Comparison of ENCODE assay signal across 29 cellular contexts in the genomic region with DNA sequence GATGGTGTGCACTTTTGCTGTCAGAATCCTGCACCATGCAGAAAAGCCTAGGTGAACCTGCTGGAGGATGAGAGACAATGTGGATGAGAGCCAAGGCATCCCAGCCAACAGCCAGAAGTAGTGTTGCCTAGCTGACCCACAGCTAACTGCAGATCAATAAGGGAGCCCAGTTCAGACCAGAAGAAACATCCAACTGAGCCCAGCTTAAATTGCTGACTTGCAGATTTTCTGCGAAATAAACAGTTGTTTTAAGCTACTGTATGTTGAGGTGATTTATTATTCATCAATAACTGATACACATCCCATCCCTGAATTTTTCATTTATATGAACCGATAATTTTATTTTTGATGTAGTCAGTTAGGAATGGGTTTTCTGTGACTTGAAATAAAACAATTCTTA. TPM values are rescaled to one million over a fixed set of nuclear protein-coding genes. Genes with fewer than 3 reads are reported as not detected.
"Had no signal": no experiment of that assay in that cellular context is flagged by ENCODE, and none has a peak within 500 bp of the region (broad histone marks: within the 10 kb centered on the region; RNA-seq: fewer than 3 reads in every experiment).

No MANE protein-coding gene starts in this region.

- H3K27me3 ChIP-seq: neural progenitor cell, ovary, spleen, suprapubic skin, testis, tibial artery, transverse colon, upper lobe of right lung, uterus had no signal

- H3K36me3 ChIP-seq: neural progenitor cell, ovary, spleen, suprapubic skin, tibial artery, transverse colon, upper lobe of right lung, uterus had no signal

- H2AFZ ChIP-seq: neural progenitor cell, parathyroid adenoma had no signal

- H3K9me3 ChIP-seq: ovary, psoas muscle, spleen, suprapubic skin, testis, tibial artery, transverse colon, upper lobe of right lung, uterus had no signal

- H3K27ac ChIP-seq: neural progenitor cell, ovary, parathyroid adenoma, psoas muscle, skin epidermis, spleen, suprapubic skin, testis, tibial artery, transverse colon, upper lobe of right lung, uterus had no signal

- H3K4me2 ChIP-seq: neural progenitor cell, smooth muscle cell had no signal

- DNase-seq: natural killer cell; occipital lobe; ovary; posterior cingulate gyrus; psoas muscle; right cardiac atrium; spleen; stimulated activated CD4-positive, alpha-beta T cell treated with anti-CD3 and anti-CD28 coated beads, Interleukin-12 subunit alpha, Interleukin-12 subunit beta, amount 100 ng/mL, for 4 hours; stimulated activated CD4-positive, alpha-beta T cell treated with anti-CD3 and anti-CD28 coated beads, Interleukin-1b, Interleukin-23, amount 100 ng/mL, for 48 hours; stimulated activated CD4-positive, alpha-beta T cell treated with anti-CD3 and anti-CD28 coated beads, Interleukin-4, amount 100 ng/mL, for 1 hour; stimulated activated CD4-positive, alpha-beta T cell treated with anti-CD3 and anti-CD28 coated beads, Interleukin-4, amount 100 ng/mL, for 4 hours; stimulated activated CD8-positive, alpha-beta memory T cell treated with anti-CD3 and anti-CD28 coated beads, Interleukin-4, amount 100 ng/mL, for 48 hours; stimulated activated naive CD4-positive, alpha-beta T cell; stimulated activated naive CD8-positive, alpha-beta T cell treated with anti-CD3 and anti-CD28 coated beads, Interleukin-15, amount 100 ng/mL, for 72 hours; stimulated activated naive CD8-positive, alpha-beta T cell treated with anti-CD3 and anti-CD28 coated beads, Interleukin-15, Interleukin-2, amounts not matched to agents 100 U/mL and 50 U/mL, for 24 hours; substantia nigra; testis; tibial artery; transverse colon; upper lobe of right lung; uterus had no signal

- H3K9ac ChIP-seq: neural progenitor cell, parathyroid adenoma had no signal

- H3K79me2 ChIP-seq: parathyroid adenoma had no signal

- ATAC-seq: natural killer cell; psoas muscle; right cardiac atrium; sciatic nerve; stimulated activated memory B cell treated with anti-CD40 and anti-IgM and Interleukin-4, amounts not matched to agents 10 μg/mL and 1 μg/mL and 100 μg/mL, for 72 hours; stimulated activated naive CD8-positive, alpha-beta T cell treated with anti-CD3 and anti-CD28 coated beads, Interleukin-15, amount 100 ng/mL, for 72 hours; stimulated activated naive CD8-positive, alpha-beta T cell treated with anti-CD3 and anti-CD28 coated beads, Interleukin-15, Interleukin-2, amounts not matched to agents 100 U/mL and 50 U/mL, for 24 hours; upper lobe of right lung had no signal

- H3K4me3 ChIP-seq: neural progenitor cell, ovary, psoas muscle, skin epidermis, smooth muscle cell, spleen, suprapubic skin, testis, tibial artery, transverse colon, upper lobe of right lung, uterus had no signal

- H3K4me1 ChIP-seq: parathyroid adenoma, psoas muscle, spleen, suprapubic skin, testis, tibial artery, transverse colon, upper lobe of right lung, uterus had no signal

RNA-seq across cellular contexts. Expression of a gene that starts 39.2 kb away (rescaled TPM):
- total RNA-seq: natural killer cell, osteoblast, psoas muscle, right cardiac atrium, spleen had no signal
